In genomic region chr19:40347476-40348124, GRCh38 we compare ENCODE assay signal across 7 cellular contexts. TPM values are rescaled to one million over a fixed set of nuclear protein-coding genes. Genes with fewer than 3 reads are reported as not detected.
A peak's percentile ranks its signal among the peaks of the same experiment; 100 is the strongest.
DNase-seq lines count a peak whose midpoint lies in the region; ATAC-seq, FAIRE-seq and TF ChIP-seq lines count a peak whose summit lies in the region.

No MANE protein-coding gene starts in this region.

- no peak overlapping the region for H3K23ac ChIP-seq in H9 (ENCODE audit: insufficient read length, low read depth, low read length)

- H2BK12ac ChIP-seq in H9 (ENCODE audit: insufficient read length, low read depth, low read length) = no peak overlapping the region

- H4K91ac ChIP-seq in H9 (ENCODE audit: insufficient read length, low read depth, low read length) = no peak overlapping the region

- H2BK5ac ChIP-seq in H9 (ENCODE audit: insufficient read length, low read length) = no peak overlapping the region

- no peak overlapping the region for H3T11ph ChIP-seq in H9 (ENCODE audit: low read length)

- H3K36me3 Mint-ChIP-seq in H9 (ENCODE audit: insufficient read depth in 1 of 3, low read depth in 3 of 3) = no peaks in the 10 kb centered on the region

- H2AFZ ChIP-seq in H9 (ENCODE audit: low read length) = no peak overlapping the region

- H3K27me3 Mint-ChIP-seq in H9 (ENCODE audit: low read depth) = no peaks in the 10 kb centered on the region

- H3K9me3 ChIP-seq in H9 (ENCODE audit: control insufficient read depth, low read depth, low read length) = no peaks in the 10 kb centered on the region
- no peaks in the 10 kb centered on the region for H3K9me3 ChIP-seq in SJCRH30 (replicated peaks)
- H3K9me3 ChIP-seq in skeletal muscle tissue (ENCODE audit: control insufficient read depth in 3 of 3, low read length in 3 of 3) = no peaks in the 10 kb centered on the region

- H3K27ac ChIP-seq in H9 (ENCODE audit: insufficient read length, low read depth, low read length) = no peak overlapping the region
- peak overlapping the region; percentile 18; the same call in 1 of the 2 replicates for H3K27ac ChIP-seq in SJCRH30
- H3K27ac ChIP-seq in skeletal muscle tissue (ENCODE audit: low read depth, low read length) = peak overlapping the region; percentile 87

- H3K56ac ChIP-seq in H9 (ENCODE audit: insufficient read length, low read depth, low read length) = no peak overlapping the region

- no peaks in the 10 kb centered on the region for H3K79me2 ChIP-seq in H9 (ENCODE audit: insufficient read depth, low read length)

- H3K4me1 ChIP-seq in H9 (ENCODE audit: insufficient read depth, low read length) = no peaks in the 10 kb centered on the region
- peaks cover 15% of the 10 kb centered on the region for H3K4me1 ChIP-seq in SJCRH30
- peaks cover 7 to 38% (median 23%) of the 10 kb centered on the region in 3 donors for H3K4me1 ChIP-seq in skeletal muscle tissue (ENCODE audit: control insufficient read depth in 3 of 3, insufficient read depth in 3 of 3, low read length in 3 of 3)

- H3K4me3 ChIP-seq in SJCRH30 (peak overlapping the region; percentile 75), fibroblast of villous mesenchyme (ENCODE audit: low read depth, low read length) (peak overlapping the region; percentile 77), skeletal muscle tissue (ENCODE audit: low read length in 3 of 3) (peak overlapping the region; percentile 77 to 92 (median 87))

- H3K27me3 ChIP-seq in H9 (ENCODE audit: insufficient read depth, low read length) (no peaks in the 10 kb centered on the region), SJCRH30 (no peaks in the 10 kb centered on the region), skeletal muscle tissue (ENCODE audit: control insufficient read depth in 3 of 3, insufficient read depth in 3 of 3, low read length in 3 of 3) (no peaks in the 10 kb centered on the region)

- no peak overlapping the region for H3K14ac ChIP-seq in H9 (ENCODE audit: insufficient read depth, low read length)

- no peaks in the 10 kb centered on the region for H4K20me1 ChIP-seq in H9 (ENCODE audit: control insufficient read depth, insufficient read depth, insufficient read length)

- no peak overlapping the region for H4K5ac ChIP-seq in H9 (ENCODE audit: insufficient read length, low read depth, low read length)

- no peak overlapping the region for H2BK20ac ChIP-seq in H9 (ENCODE audit: low read depth, low read length, poor library complexity, severe bottlenecking)

- H3K4ac ChIP-seq in H9 (ENCODE audit: low read depth, low read length) = no peak overlapping the region

- DNase-seq in H9 (no peak), SJCRH30 (no peak), fibroblast of villous mesenchyme (ENCODE audit: low read depth) (peak; percentile 7), GM03348 (ENCODE audit: low spot score) (no peak), left lobe of liver (ENCODE audit: low spot score) (no peak), urothelium cell line (ENCODE audit: low spot score) (no peak)

- H4K8ac ChIP-seq in H9 (replicated peaks; ENCODE audit: insufficient read length, low read depth, low read length) = no peak overlapping the region

- ATAC-seq in left lobe of liver = no peak

- H3K4me2 ChIP-seq in H9 (ENCODE audit: insufficient read depth, insufficient read length, low read length) = peak overlapping the region; percentile 97

- H3K4me3 Mint-ChIP-seq in H9 = peak overlapping the region; percentile 76 to 93

- peaks cover 6% of the 10 kb centered on the region for H3K23me2 ChIP-seq in H9 (ENCODE audit: insufficient read length, low read depth, low read length, poor library complexity, severe bottlenecking)

- no peaks in the 10 kb centered on the region for H3K79me1 ChIP-seq in H9 (ENCODE audit: insufficient read depth, low read depth, low read length, poor library complexity, severe bottlenecking)

- no peak overlapping the region for H2BK120ac ChIP-seq in H9 (ENCODE audit: low read depth, low read length, poor library complexity, severe bottlenecking)

- FAIRE-seq in urothelium cell line (lab: Jason Lieb, UNC) = no peak

- H3K36me3 ChIP-seq in SJCRH30 (0 out of 2 replicates have a peak, but pooled peaks cover 3% of the 10 kb centered on the region), skeletal muscle tissue (ENCODE audit: control insufficient read depth in 3 of 3, insufficient read depth in 3 of 3, low read length in 3 of 3) (no peaks in the 10 kb centered on the region)

- no peak overlapping the region for H2BK15ac ChIP-seq in H9 (ENCODE audit: low read depth, low read length)

- peaks cover 12 to 16% of the 10 kb centered on the region in 2 experiments for H3K4me1 Mint-ChIP-seq in H9

- H2AK5ac ChIP-seq in H9 (ENCODE audit: insufficient read length, low read length) = no peak overlapping the region

- H3K27ac Mint-ChIP-seq in H9 = peak overlapping the region; percentile 10 to 36 (median 30); a peak in 2 of 7 replicates

- no peak overlapping the region for H3K18ac ChIP-seq in H9 (ENCODE audit: insufficient read length, low read depth, low read length)

- H3K9me3 Mint-ChIP-seq in H9 = peaks cover 0 to 3% of the 10 kb centered on the region in 2 experiments; a peak in 1 of 5 replicates

- TF ChIP-seq CTCF in H9 (conservative IDR thresholded peaks at IDR 0.05) = no peak
- no peak for TF ChIP-seq CTCF in fibroblast of villous mesenchyme (IDR thresholded peaks at IDR 0.05; ENCODE audit: insufficient read depth, low read depth, low read length)

- H3K9ac ChIP-seq in H9 (ENCODE audit: extremely low read depth, insufficient read length, low read length) (peak overlapping the region; percentile 65), skeletal muscle tissue (ENCODE audit: low read depth in 1 of 3, low read length in 3 of 3) (peak overlapping the region; percentile 79 to 89 (median 87))

- WGBS in H9 (ENCODE audit: extremely low coverage, insufficient read length, low lambda C conversion rate) = no CpG with 5 or more reads among the region's 20 CpGs

RNA-seq across cellular contexts. Expression of gene C19orf47, which starts 0.6 kb away (rescaled TPM):
- 18.4 and 19.4 TPM in 2 replicates for total RNA-seq in H9 (2021)
- 33.7 and 35.4 TPM in 2 replicates for total RNA-seq in SJCRH30 (2014; rRNA removed; shearing (Covaris generic))
- total RNA-seq in fibroblast of villous mesenchyme = 11.2 and 11.9 TPM in 2 replicates
- 35.0 TPM for total RNA-seq in skeletal muscle tissue
- total RNA-seq in left lobe of liver = 6.7 TPM

RNA-seq across cellular contexts. Expression of gene PLD3, which starts 0.9 kb away (rescaled TPM):
- total RNA-seq in H9 (2021) (191 and 194 TPM in 2 replicates), fibroblast of villous mesenchyme (146 and 152 TPM in 2 replicates), skeletal muscle tissue (120 TPM), left lobe of liver (104 TPM)
- total RNA-seq in SJCRH30 (2014; rRNA removed; shearing (Covaris generic)) = 287 and 295 TPM in 2 replicates

RNA-seq across cellular contexts. Expression of gene HIPK4, which starts 42.4 kb away (rescaled TPM):
- total RNA-seq in H9 (2021) (0.15 TPM in 1 of 2 replicates, not detected in the other), fibroblast of villous mesenchyme (under 0.01 TPM in 2 replicates), skeletal muscle tissue (not detected), left lobe of liver (not detected)
- 0.10 TPM in 1 of 2 replicates, not detected in the other for total RNA-seq in SJCRH30 (2014; rRNA removed; shearing (Covaris generic))
